In the genomic region with DNA sequence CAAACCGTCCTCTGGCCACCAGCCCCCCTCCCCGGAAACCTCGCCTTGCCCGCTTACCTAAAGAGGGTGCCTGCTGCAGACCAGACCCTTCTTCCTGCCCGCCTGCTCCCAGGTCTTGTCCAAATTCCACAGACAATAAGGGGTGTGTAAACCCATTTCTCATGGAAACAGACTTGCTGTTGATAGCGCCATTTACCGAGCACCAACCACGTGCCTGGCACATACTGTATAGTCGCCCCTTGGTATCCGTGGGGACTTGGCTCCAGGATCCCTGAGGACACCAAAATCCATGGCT, we compare ENCODE assay signal across 1 cellular context.
TF ChIP-seq lines count a peak whose summit lies in the region.

No MANE protein-coding gene starts in this region.

TF ChIP-seq in H1, 55 proteins besides CTCF, POLR2A, EP300 and RAD21:
- TF ChIP-seq RXRA (IDR thresholded peaks at IDR 0.05; ENCODE audit: insufficient read depth, low read depth, low read length) (no peak), POLR2AphosphoS5 (IDR thresholded peaks at IDR 0.05; ENCODE audit: low read depth, low read length) (no peak), ASH2L (IDR thresholded peaks at IDR 0.05; ENCODE audit: low read length) (no peak), BCL11A (IDR thresholded peaks at IDR 0.05; ENCODE audit: low read depth in 2 of 2, low read length in 2 of 2) (no peak), CREB1 (IDR thresholded peaks at IDR 0.05) (no peak), RNF2 (IDR thresholded peaks at IDR 0.05; ENCODE audit: borderline replicate concordance, low read depth, low read length, missing control alignments, poor library complexity, severe bottlenecking) (no peak), SAP30 (IDR thresholded peaks at IDR 0.05; ENCODE audit: insufficient read depth, insufficient replicate concordance, low read length) (no peak), TAF1 (IDR thresholded peaks at IDR 0.05; ENCODE audit: low read depth, low read length) (no peak), KDM4A (IDR thresholded peaks at IDR 0.05; ENCODE audit: low read depth, low read length, severe bottlenecking) (no peak), TBP (IDR thresholded peaks at IDR 0.05; ENCODE audit: low read depth, low read length) (no peak), CBX8 (IDR thresholded peaks at IDR 0.05; ENCODE audit: borderline replicate concordance, low read depth, low read length) (no peak), RBBP5 (IDR thresholded peaks at IDR 0.05; ENCODE audit: borderline replicate concordance, low read depth, low read length) (no peak), ZNF274 (IDR thresholded peaks at IDR 0.05; ENCODE audit: borderline replicate concordance, extremely low read depth, low read length) (no peak), EGR1 (IDR thresholded peaks at IDR 0.05; ENCODE audit: borderline replicate concordance, low read depth, low read length) (no peak), CHD1 (IDR thresholded peaks at IDR 0.05; ENCODE audit: low read depth, low read length) (no peak), SIRT6 (IDR thresholded peaks at IDR 0.05; ENCODE audit: low read length) (no peak)
- TF ChIP-seq, protein P1, sequence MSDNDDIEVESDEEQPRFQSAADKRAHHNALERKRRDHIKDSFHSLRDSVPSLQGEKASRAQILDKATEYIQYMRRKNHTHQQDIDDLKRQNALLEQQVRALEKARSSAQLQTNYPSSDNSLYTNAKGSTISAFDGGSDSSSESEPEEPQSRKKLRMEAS (IDR thresholded peaks at IDR 0.05), result no peak
TF ChIP-seq in H1: peak in this region for 0.
